Comparison of ENCODE assay signal across 8 cellular contexts in the genomic region with DNA sequence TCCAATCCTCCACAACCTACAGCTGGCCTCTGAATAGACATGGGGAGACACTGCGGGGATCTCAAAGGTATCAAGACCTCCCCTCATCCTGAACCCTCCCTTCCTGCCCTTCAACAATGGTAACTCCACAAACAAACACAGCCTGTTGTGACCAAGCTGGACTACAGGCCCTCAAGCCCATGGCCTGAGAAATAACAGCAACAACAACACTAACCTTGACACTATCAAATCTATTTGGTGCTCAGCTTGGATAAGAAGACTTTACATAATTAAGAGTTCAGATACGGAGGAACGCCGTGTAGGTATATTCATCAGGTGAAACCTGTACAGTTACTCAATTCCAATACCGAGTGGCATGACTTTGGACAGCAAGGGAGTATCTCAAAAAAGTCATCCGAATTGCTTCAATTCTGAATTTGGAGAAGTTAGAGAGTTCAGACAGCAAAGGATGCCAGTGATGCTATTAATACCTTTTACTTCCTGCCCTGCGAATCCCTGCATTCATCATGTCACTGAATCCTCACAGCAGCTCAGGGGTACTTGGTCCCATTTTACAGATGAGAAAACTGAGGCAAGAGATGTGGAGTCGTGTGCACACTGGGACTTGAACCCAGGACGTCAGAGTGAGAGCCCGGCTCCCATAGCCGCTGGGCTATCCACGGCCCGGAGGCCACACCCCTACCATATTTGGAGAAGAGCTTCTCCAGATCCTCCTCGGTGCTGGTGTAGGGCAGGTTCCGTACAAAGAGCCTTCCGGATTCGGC.
"Had no signal": no experiment of that assay in that cellular context is flagged by ENCODE, and none has a peak within 500 bp of the region (broad histone marks: within the 10 kb centered on the region; RNA-seq: fewer than 3 reads in every experiment).

No MANE protein-coding gene starts in this region.

- H3K4me3 ChIP-seq: GM23338 had no signal

- H3K4me1 Mint-ChIP-seq: GM23338, H9, IgD-negative memory B cell had no signal

- DNase-seq: H9, HCEC 1CT, KG1 had no signal

- H3K27me3 Mint-ChIP-seq: IgD-negative memory B cell had no signal

- H3K9me3 Mint-ChIP-seq: GM23338, H9, IgD-negative memory B cell had no signal

- ATAC-seq: GM23338 had no signal

- H3K27ac Mint-ChIP-seq: GM23338, H9 had no signal

- H3K4me3 Mint-ChIP-seq: GM23338, H9, IgD-negative memory B cell had no signal

- H3K4me2 ChIP-seq: GM23338 had no signal

- FAIRE-seq: H1, H54, HTR-8/SVneo had no signal
